ENCODE assay signal across 24 cellular contexts in genomic region chr12:15045451-15045850, GRCh38.
"Had no signal": no experiment of that assay in that cellular context is flagged by ENCODE, and none has a peak within 500 bp of the region (broad histone marks: within the 10 kb centered on the region; RNA-seq: fewer than 3 reads in every experiment).

No MANE protein-coding gene starts in this region.

- H3K27ac Mint-ChIP-seq: activated naive CD8-positive, alpha-beta T cell; dendritic cell treated with granulocyte-macrophage colony-stimulating factor and Interleukin-4, amounts not matched to agents 40 ng/mL and 50 ng/mL, for 4 days; naive thymus-derived CD4-positive, alpha-beta T cell; stimulated activated naive B cell treated with anti-CD40 and anti-IgM and Interleukin-4, amounts not matched to agents 10 μg/mL and 1 μg/mL and 100 μg/mL, for 72 hours had no signal

- ATAC-seq: gastrocnemius medialis; naive thymus-derived CD4-positive, alpha-beta T cell; pancreas; stimulated activated naive B cell treated with anti-CD40 and anti-IgM and Interleukin-4, amounts not matched to agents 10 μg/mL and 1 μg/mL and 100 μg/mL, for 72 hours had no signal

- H3K4me1 Mint-ChIP-seq: stimulated activated naive B cell treated with anti-CD40 and anti-IgM and Interleukin-4, amounts not matched to agents 10 μg/mL and 1 μg/mL and 100 μg/mL, for 72 hours had no signal

- H3K27me3 ChIP-seq: brain microvascular endothelial cell, esophagus muscularis mucosa, gastrocnemius medialis, hepatocyte, pancreas, suprapubic skin, transverse colon had no signal

- H3K27ac ChIP-seq: brain microvascular endothelial cell, esophagus muscularis mucosa, gastrocnemius medialis, hepatocyte, pancreas, prostate gland, suprapubic skin, transverse colon had no signal

- H3K4me3 ChIP-seq: esophagus muscularis mucosa, gastrocnemius medialis, hepatocyte, pancreas, prostate gland, smooth muscle cell, suprapubic skin, transverse colon had no signal

- H3K27me3 Mint-ChIP-seq: dendritic cell treated with granulocyte-macrophage colony-stimulating factor and Interleukin-4, amounts not matched to agents 40 ng/mL and 50 ng/mL, for 4 days had no signal

- H3K9me3 ChIP-seq: esophagus muscularis mucosa, gastrocnemius medialis, pancreas, prostate gland, suprapubic skin, transverse colon had no signal

- H3K36me3 Mint-ChIP-seq: activated naive CD8-positive, alpha-beta T cell; naive thymus-derived CD4-positive, alpha-beta T cell; stimulated activated naive B cell treated with anti-CD40 and anti-IgM and Interleukin-4, amounts not matched to agents 10 μg/mL and 1 μg/mL and 100 μg/mL, for 72 hours had no signal

- H3K36me3 ChIP-seq: brain microvascular endothelial cell, esophagus muscularis mucosa, gastrocnemius medialis, pancreas, prostate gland, suprapubic skin, transverse colon had no signal

- H3K4me1 ChIP-seq: esophagus muscularis mucosa, pancreas, prostate gland, transverse colon had no signal

- H3K4me3 Mint-ChIP-seq: activated naive CD8-positive, alpha-beta T cell; dendritic cell treated with granulocyte-macrophage colony-stimulating factor and Interleukin-4, amounts not matched to agents 40 ng/mL and 50 ng/mL, for 4 days; naive thymus-derived CD4-positive, alpha-beta T cell; stimulated activated naive B cell treated with anti-CD40 and anti-IgM and Interleukin-4, amounts not matched to agents 10 μg/mL and 1 μg/mL and 100 μg/mL, for 72 hours had no signal

- H3K9me3 Mint-ChIP-seq: stimulated activated naive B cell treated with anti-CD40 and anti-IgM and Interleukin-4, amounts not matched to agents 10 μg/mL and 1 μg/mL and 100 μg/mL, for 72 hours had no signal

- DNase-seq: activated CD4-positive, alpha-beta T cell treated with anti-CD3 and anti-CD28 coated beads for 4 hours; activated CD4-positive, alpha-beta T cell treated with anti-CD3 and anti-CD28 coated beads, Interleukin-2, amount 50 U/mL, for 4 hours; activated CD8-positive, alpha-beta memory T cell treated with anti-CD3 and anti-CD28 coated beads for 24 hours; activated effector memory CD4-positive, alpha-beta T cell treated with Interleukin-2 at 50 U/mL for 16 hours; activated naive CD4-positive, alpha-beta T cell treated with Interleukin-2 at 50 U/mL for 16 hours; brain microvascular endothelial cell; caudate nucleus; gastrocnemius medialis; islet precursor cell; midbrain; naive thymus-derived CD4-positive, alpha-beta T cell; pancreas; retina; stimulated activated CD4-positive, alpha-beta T cell treated with anti-CD3 and anti-CD28 coated beads, Interleukin-1b, Interleukin-23, amount 100 ng/mL, for 48 hours; stimulated activated naive B cell treated with anti-CD40 and anti-IgM and Interleukin-4, amounts not matched to agents 10 μg/mL and 1 μg/mL and 100 μg/mL, for 72 hours; T-helper 1 cell; transverse colon had no signal
